20 cellular contexts compared by ENCODE assay signal in the genomic region with DNA sequence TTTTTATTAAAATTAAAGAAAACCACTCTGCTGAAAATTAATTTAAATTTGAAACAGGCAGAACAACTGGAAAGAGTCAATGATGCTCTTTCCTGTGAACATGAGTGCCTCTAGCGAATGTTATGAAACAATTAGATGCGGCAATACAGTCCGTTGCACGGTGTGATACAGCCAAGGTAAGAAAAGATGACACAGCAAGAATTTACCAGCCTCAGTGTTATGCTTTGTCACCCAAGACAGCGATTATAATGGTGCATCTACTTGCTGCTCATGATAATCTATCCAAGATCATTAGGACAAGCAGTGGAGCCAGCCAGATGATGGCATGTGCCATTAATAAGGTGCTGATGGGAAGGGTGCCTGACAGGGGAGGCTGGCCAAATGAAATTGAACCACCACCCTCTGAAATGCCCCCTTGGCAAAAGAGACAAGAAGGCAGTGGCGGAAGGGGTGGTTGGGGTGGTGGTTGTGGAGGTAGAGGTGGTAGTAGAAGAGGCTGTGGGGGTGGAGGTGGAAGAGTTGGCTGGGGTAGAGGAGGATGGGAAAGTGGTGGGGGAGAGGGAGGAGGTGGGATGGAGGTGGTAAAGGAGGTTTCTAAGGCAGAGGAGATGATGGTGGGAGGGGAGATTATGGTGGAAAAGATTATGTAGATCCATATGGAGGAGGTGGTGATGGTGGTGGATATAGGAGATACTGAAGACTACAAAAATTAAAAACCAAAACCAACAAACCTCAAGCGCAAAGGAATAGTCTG. TPM values are rescaled to one million over a fixed set of nuclear protein-coding genes. Genes with fewer than 3 reads are reported as not detected.
A peak's percentile ranks its signal among the peaks of the same experiment; 100 is the strongest.
DNase-seq lines count a peak whose midpoint lies in the region; ATAC-seq and TF ChIP-seq lines count a peak whose summit lies in the region.
"Had no signal": no experiment of that assay in that cellular context is flagged by ENCODE, and none has a peak within 500 bp of the region (broad histone marks: within the 10 kb centered on the region; RNA-seq: fewer than 3 reads in every experiment).

No MANE protein-coding gene starts in this region.

- H3K27me3 ChIP-seq in CD8-positive, alpha-beta memory T cell (ENCODE audit: insufficient read depth, low read length, poor library complexity, severe bottlenecking): no peaks in the 10 kb centered on the region
- H3K27me3 ChIP-seq: body of pancreas, esophagus squamous epithelium, stomach, upper lobe of left lung had no signal

- TF ChIP-seq CTCF in CD14-positive monocyte (IDR thresholded peaks at IDR 0.05): no peak
- TF ChIP-seq CTCF in natural killer cell (IDR thresholded peaks at IDR 0.05): no peak
- no peak for TF ChIP-seq CTCF in mucosa of descending colon (IDR thresholded peaks at IDR 0.05)
- TF ChIP-seq CTCF in progenitor cell of endocrine pancreas (IDR thresholded peaks at IDR 0.05; ENCODE audit: unreplicated experiment): no peak

- intact Hi-C loops in CD14-positive monocyte (cut with micrococcal nuclease) (loop anchor here in 1 of 2 donors (5.0 kb wide), 1 partner anchor 43 kb away; no protein-coding TSS in a partner anchor), natural killer cell (cut with micrococcal nuclease) (no loop called here), mucosa of descending colon (cut with DNase I, micrococcal nuclease) (no loop called here)

- H3K4me3 Mint-ChIP-seq in CD14-positive monocyte (no peak overlapping the region), natural killer cell (peak overlapping the region; percentile 22), progenitor cell of endocrine pancreas (ENCODE audit: low read depth) (no peak overlapping the region)
- H3K4me3 Mint-ChIP-seq in CD8-positive, alpha-beta memory T cell: peak overlapping the region in 5 of 7 donors; percentile 10 to 68 (median 32)
- no peak overlapping the region for H3K4me3 Mint-ChIP-seq in activated naive CD8-positive, alpha-beta T cell treated with anti-CD3 and anti-CD28 coated beads for 36 hours
- H3K4me3 Mint-ChIP-seq: H9 had no signal

- peaks cover 12 to 13% of the 10 kb centered on the region in 2 donors for H3K36me3 Mint-ChIP-seq in CD14-positive monocyte
- H3K36me3 Mint-ChIP-seq in CD8-positive, alpha-beta memory T cell: peaks cover 5 to 14% (median 8%) of the 10 kb centered on the region in 3 donors
- peaks cover 45% of the 10 kb centered on the region for H3K36me3 Mint-ChIP-seq in activated naive CD8-positive, alpha-beta T cell treated with anti-CD3 and anti-CD28 coated beads for 36 hours
- H3K36me3 Mint-ChIP-seq in natural killer cell: no peaks in the 10 kb centered on the region
- peaks cover 25% of the 10 kb centered on the region for H3K36me3 Mint-ChIP-seq in progenitor cell of endocrine pancreas (ENCODE audit: insufficient read depth)

- H3K9me3 Mint-ChIP-seq in CD14-positive monocyte: peaks cover 28 to 43% (median 31%) of the 10 kb centered on the region in 7 donors
- H3K9me3 Mint-ChIP-seq in CD8-positive, alpha-beta memory T cell: peaks cover 0 to 3% (median 0%) of the 10 kb centered on the region in 5 donors
- H3K9me3 Mint-ChIP-seq in activated naive CD8-positive, alpha-beta T cell treated with anti-CD3 and anti-CD28 coated beads for 36 hours: peaks cover 22% of the 10 kb centered on the region
- no peaks in the 10 kb centered on the region for H3K9me3 Mint-ChIP-seq in natural killer cell
- H3K9me3 Mint-ChIP-seq in progenitor cell of endocrine pancreas (ENCODE audit: low read depth): peaks cover 20% of the 10 kb centered on the region

- H3K27ac ChIP-seq in CD8-positive, alpha-beta memory T cell (ENCODE audit: low read depth, low read length): no peak overlapping the region
- H3K27ac ChIP-seq: body of pancreas, esophagus squamous epithelium, SK-N-MC, stomach, upper lobe of left lung had no signal

- H3K36me3 ChIP-seq in CD8-positive, alpha-beta memory T cell (ENCODE audit: insufficient read depth, low read length): no peaks in the 10 kb centered on the region
- no peaks in the 10 kb centered on the region for H3K36me3 ChIP-seq in mucosa of descending colon (ENCODE audit: low read depth)
- H3K36me3 ChIP-seq: esophagus squamous epithelium, stomach, upper lobe of left lung had no signal

- ATAC-seq in natural killer cell (no peak), mucosa of descending colon (no peak)
- ATAC-seq: body of pancreas had no signal

- no peaks in the 10 kb centered on the region for H3K9me3 ChIP-seq in CD8-positive, alpha-beta memory T cell (ENCODE audit: low read length)
- no peaks in the 10 kb centered on the region for H3K9me3 ChIP-seq in mucosa of descending colon
- H3K9me3 ChIP-seq: body of pancreas, esophagus squamous epithelium, stomach, upper lobe of left lung had no signal

- no peak overlapping the region for H3K4me3 ChIP-seq in CD8-positive, alpha-beta memory T cell (ENCODE audit: low read length)
- H3K4me3 ChIP-seq in mucosa of descending colon: no peak overlapping the region
- H3K4me3 ChIP-seq: body of pancreas, esophagus squamous epithelium, SK-N-MC, stomach, upper lobe of left lung had no signal

- CTCF ChIA-PET in CD8-positive, alpha-beta memory T cell (lab: Charles Lee): no interaction called here

- no peak for DNase-seq in CD14-positive monocyte (ENCODE audit: low spot score)
- no peak for DNase-seq in CD8-positive, alpha-beta memory T cell
- no peak for DNase-seq in activated naive CD8-positive, alpha-beta T cell treated with anti-CD3 and anti-CD28 coated beads for 36 hours
- no peak for DNase-seq in natural killer cell
- DNase-seq in mucosa of gallbladder (ENCODE audit: low spot score): no peak
- no peak for DNase-seq in NCI-H1930 (lab: John Stamatoyannopoulos, UW)
- DNase-seq in mucosa of descending colon: no peak
- no peak for DNase-seq in progenitor cell of endocrine pancreas (ENCODE audit: low spot score, unreplicated experiment)
- DNase-seq: activated CD4-positive, CD25-positive, alpha-beta regulatory T cell treated with anti-CD3 and anti-CD28 coated beads, Interleukin-2, amount 50 U/mL, for 72 hours; activated CD8-positive, alpha-beta memory T cell treated with anti-CD3 and anti-CD28 coated beads, Interleukin-2, amount 50 U/mL, for 48 hours; body of pancreas; COR-L47; esophagus squamous epithelium; H9; NCI-H2081; NCI-H446; stimulated activated CD4-positive, alpha-beta T cell treated with anti-CD3 and anti-CD28 coated beads, Interleukin-1b, Interleukin-23, amount 100 ng/mL, for 48 hours; stomach; upper lobe of left lung had no signal

- H3K4me1 Mint-ChIP-seq in CD14-positive monocyte (peaks cover 26% of the 10 kb centered on the region), natural killer cell (peaks cover 35 to 60% of the 10 kb centered on the region in 2 donors), progenitor cell of endocrine pancreas (ENCODE audit: low read depth) (peaks cover 13% of the 10 kb centered on the region)
- peaks cover 45 to 72% (median 69%) of the 10 kb centered on the region in 3 donors for H3K4me1 Mint-ChIP-seq in CD8-positive, alpha-beta memory T cell
- peaks cover 49% of the 10 kb centered on the region for H3K4me1 Mint-ChIP-seq in activated naive CD8-positive, alpha-beta T cell treated with anti-CD3 and anti-CD28 coated beads for 36 hours

- peaks cover 0 to 3% (median 0%) of the 10 kb centered on the region in 3 donors for H3K27me3 Mint-ChIP-seq in CD14-positive monocyte (ENCODE audit: low read depth in 3 of 3)
- no peaks in the 10 kb centered on the region for H3K27me3 Mint-ChIP-seq in CD8-positive, alpha-beta memory T cell
- H3K27me3 Mint-ChIP-seq in activated naive CD8-positive, alpha-beta T cell treated with anti-CD3 and anti-CD28 coated beads for 36 hours: no peaks in the 10 kb centered on the region
- no peaks in the 10 kb centered on the region for H3K27me3 Mint-ChIP-seq in natural killer cell (ENCODE audit: low read depth in 2 of 2)
- H3K27me3 Mint-ChIP-seq in progenitor cell of endocrine pancreas: no peaks in the 10 kb centered on the region

- peak overlapping the region in 4 of 7 donors; percentile 11 to 71 (median 46) for H3K27ac Mint-ChIP-seq in CD14-positive monocyte
- H3K27ac Mint-ChIP-seq in CD8-positive, alpha-beta memory T cell: peak overlapping the region in 6 of 8 donors; percentile 63 to 89 (median 67)
- H3K27ac Mint-ChIP-seq in activated naive CD8-positive, alpha-beta T cell treated with anti-CD3 and anti-CD28 coated beads for 36 hours: peak overlapping the region; percentile 77
- H3K27ac Mint-ChIP-seq in natural killer cell: peak overlapping the region; percentile 41 to 82
- no peak overlapping the region for H3K27ac Mint-ChIP-seq in progenitor cell of endocrine pancreas
- H3K27ac Mint-ChIP-seq: H9 had no signal

- peaks cover 24% of the 10 kb centered on the region for H3K4me1 ChIP-seq in CD8-positive, alpha-beta memory T cell (ENCODE audit: insufficient read depth, low read length)
- peaks cover 7% of the 10 kb centered on the region for H3K4me1 ChIP-seq in mucosa of descending colon (ENCODE audit: low read depth)

- POLR2A ChIA-PET in CD8-positive, alpha-beta memory T cell (lab: Charles Lee): interaction anchor here (0.7 kb wide), 2 partner anchors 221 to 256 kb away, joined by 3 to 4 read pairs; no protein-coding TSS in a partner anchor

RNA-seq across cellular contexts. Expression of a gene that starts 4.1 kb away (rescaled TPM):
- polyA plus RNA-seq in CD14-positive monocyte: 10 to 100 TPM; 26.8 to 82.9 TPM
- 10 to 100 TPM; 90.5 to 90.9 TPM for total RNA-seq in CD8-positive, alpha-beta memory T cell
- polyA plus RNA-seq in CD8-positive, alpha-beta memory T cell: 313 TPM
- total RNA-seq in activated naive CD8-positive, alpha-beta T cell treated with anti-CD3 and anti-CD28 coated beads for 36 hours: 10 to 100 TPM; 76.5 to 79.1 TPM
- 100 to 1,000 TPM; 144 to 209 (median 184) TPM for total RNA-seq in natural killer cell
- total RNA-seq in mucosa of gallbladder: 66.1 TPM
- total RNA-seq in mucosa of descending colon: 10 to 100 TPM; 41.5 to 47.3 (median 46.8) TPM
- total RNA-seq in progenitor cell of endocrine pancreas: 270 and 287 TPM in 2 replicates

Comparison
In these comparisons a context has a peak if more than half of its experiments do, and no peak if none do; other contexts are left out.
1. H3K4me3 Mint-ChIP-seq: peak in CD8-positive, alpha-beta memory T cell (5 of 7) and natural killer cell (single experiment); none in CD14-positive monocyte (0 of 2), activated naive CD8-positive, alpha-beta T cell treated with anti-CD3 and anti-CD28 coated beads for 36 hours (single experiment) and progenitor cell of endocrine pancreas (single experiment).